ENCODE assay signal across 27 cellular contexts in the genomic region with DNA sequence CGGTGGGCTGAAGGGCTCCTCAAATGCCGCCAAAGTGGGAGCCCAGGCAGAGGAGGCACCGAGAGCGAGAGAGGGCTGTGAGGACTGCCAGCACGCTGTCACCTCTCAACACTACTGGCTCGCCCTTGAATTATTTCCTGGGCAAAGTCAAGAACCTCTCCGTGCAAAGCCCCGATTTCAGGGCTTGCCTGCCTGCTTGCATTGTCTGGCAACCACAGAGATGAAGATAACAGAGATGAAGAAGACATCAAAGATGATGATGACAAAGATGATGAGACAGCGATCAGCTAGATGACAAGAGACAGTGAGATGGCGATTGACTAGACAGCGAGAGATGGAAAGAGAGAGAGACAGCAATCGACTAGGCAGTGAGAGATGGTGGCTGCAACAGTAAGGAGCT.
"Had no signal": no experiment of that assay in that cellular context is flagged by ENCODE, and none has a peak within 500 bp of the region (broad histone marks: within the 10 kb centered on the region; RNA-seq: fewer than 3 reads in every experiment).

No MANE protein-coding gene starts in this region.

- H3K9me3 Mint-ChIP-seq: activated naive CD4-positive, alpha-beta T cell treated with anti-CD3 and anti-CD28 coated beads, Interleukin-2, amount 10 ng/mL, durations not matched to agents 7 days and 5 days; activated naive CD8-positive, alpha-beta T cell treated with anti-CD3 and anti-CD28 coated beads, Interleukin-2, amount 10 ng/mL, durations not matched to agents 7 days and 5 days had no signal

- H3K4me1 ChIP-seq: ascending aorta, gastrocnemius medialis, parathyroid adenoma, suprapubic skin, tibial artery had no signal

- H3K27ac Mint-ChIP-seq: activated CD8-positive, alpha-beta memory T cell treated with anti-CD3 and anti-CD28 coated beads, Interleukin-2, amount 10 ng/mL, durations not matched to agents 7 days and 5 days; activated CD8-positive, alpha-beta T cell treated with anti-CD3 and anti-CD28 coated beads, Interleukin-2, amount 10 ng/mL, durations not matched to agents 7 days and 5 days; activated naive CD4-positive, alpha-beta T cell treated with anti-CD3 and anti-CD28 coated beads, Interleukin-2, amount 10 ng/mL, durations not matched to agents 7 days and 5 days; activated naive CD8-positive, alpha-beta T cell treated with anti-CD3 and anti-CD28 coated beads, Interleukin-2, amount 10 ng/mL, durations not matched to agents 7 days and 5 days; brain; effector memory CD8-positive, alpha-beta T cell had no signal

- H3K4me3 Mint-ChIP-seq: activated CD8-positive, alpha-beta memory T cell treated with anti-CD3 and anti-CD28 coated beads, Interleukin-2, amount 10 ng/mL, durations not matched to agents 7 days and 5 days; activated CD8-positive, alpha-beta T cell treated with anti-CD3 and anti-CD28 coated beads, Interleukin-2, amount 10 ng/mL, durations not matched to agents 7 days and 5 days; activated naive CD4-positive, alpha-beta T cell treated with anti-CD3 and anti-CD28 coated beads, Interleukin-2, amount 10 ng/mL, durations not matched to agents 7 days and 5 days; activated naive CD8-positive, alpha-beta T cell treated with anti-CD3 and anti-CD28 coated beads, Interleukin-2, amount 10 ng/mL, durations not matched to agents 7 days and 5 days; brain; effector memory CD8-positive, alpha-beta T cell had no signal

- H3K4me1 Mint-ChIP-seq: activated CD8-positive, alpha-beta memory T cell treated with anti-CD3 and anti-CD28 coated beads, Interleukin-2, amount 10 ng/mL, durations not matched to agents 7 days and 5 days; activated naive CD8-positive, alpha-beta T cell treated with anti-CD3 and anti-CD28 coated beads, Interleukin-2, amount 10 ng/mL, durations not matched to agents 7 days and 5 days; brain had no signal

- H3K4me3 ChIP-seq: ascending aorta, gastrocnemius medialis, suprapubic skin, tibial artery had no signal

- H3K9ac ChIP-seq: parathyroid adenoma had no signal

- DNase-seq: activated CD4-positive, alpha-beta T cell treated with anti-CD3 and anti-CD28 coated beads for 48 hours; activated CD8-positive, alpha-beta memory T cell treated with anti-CD3 and anti-CD28 coated beads, Interleukin-2, amount 10 ng/mL, durations not matched to agents 7 days and 5 days; activated CD8-positive, alpha-beta T cell treated with anti-CD3 and anti-CD28 coated beads, Interleukin-2, amount 10 ng/mL, durations not matched to agents 7 days and 5 days; activated gamma-delta T cell; activated naive CD4-positive, alpha-beta T cell treated with anti-CD3 and anti-CD28 coated beads, Interleukin-2, amount 10 ng/mL, durations not matched to agents 7 days and 5 days; activated naive CD8-positive, alpha-beta T cell treated with anti-CD3 and anti-CD28 coated beads, Interleukin-2, amount 10 ng/mL, durations not matched to agents 7 days and 5 days; cortex of kidney; effector memory CD8-positive, alpha-beta T cell; erythroblast; gastrocnemius medialis; glutamatergic neuron; left ventricle myocardium superior; occipital lobe; stimulated activated CD4-positive, alpha-beta T cell treated with anti-CD3 and anti-CD28 coated beads, Interleukin-15, amount 100 ng/mL, for 24 hours; stimulated activated CD4-positive, alpha-beta T cell treated with anti-CD3 and anti-CD28 coated beads, Interleukin-2, amount 100 ng/mL, for 24 hours; stimulated activated naive CD4-positive, alpha-beta T cell; tibial artery; WERI-Rb-1 had no signal

- H3K27me3 Mint-ChIP-seq: activated CD8-positive, alpha-beta memory T cell treated with anti-CD3 and anti-CD28 coated beads, Interleukin-2, amount 10 ng/mL, durations not matched to agents 7 days and 5 days; activated naive CD4-positive, alpha-beta T cell treated with anti-CD3 and anti-CD28 coated beads, Interleukin-2, amount 10 ng/mL, durations not matched to agents 7 days and 5 days; brain; effector memory CD8-positive, alpha-beta T cell had no signal

- H3K36me3 Mint-ChIP-seq: activated CD8-positive, alpha-beta memory T cell treated with anti-CD3 and anti-CD28 coated beads, Interleukin-2, amount 10 ng/mL, durations not matched to agents 7 days and 5 days; activated naive CD4-positive, alpha-beta T cell treated with anti-CD3 and anti-CD28 coated beads, Interleukin-2, amount 10 ng/mL, durations not matched to agents 7 days and 5 days; activated naive CD8-positive, alpha-beta T cell treated with anti-CD3 and anti-CD28 coated beads, Interleukin-2, amount 10 ng/mL, durations not matched to agents 7 days and 5 days; brain had no signal

- H3K27ac ChIP-seq: ascending aorta, gastrocnemius medialis, parathyroid adenoma, suprapubic skin, tibial artery, WERI-Rb-1 had no signal

- FAIRE-seq: islet of Langerhans, TTC549 had no signal

- H3K36me3 ChIP-seq: ascending aorta, gastrocnemius medialis, suprapubic skin, tibial artery, WERI-Rb-1 had no signal

- H3K9me3 ChIP-seq: ascending aorta, gastrocnemius medialis, suprapubic skin, tibial artery had no signal

- ATAC-seq: activated CD4-positive, CD25-positive, alpha-beta regulatory T cell treated with anti-CD3 and anti-CD28 coated beads, Interleukin-2, amount 50 U/mL, for 24 hours; activated CD8-positive, alpha-beta memory T cell treated with anti-CD3 and anti-CD28 coated beads, Interleukin-2, amount 10 ng/mL, durations not matched to agents 7 days and 5 days; activated CD8-positive, alpha-beta T cell treated with anti-CD3 and anti-CD28 coated beads, Interleukin-2, amount 10 ng/mL, durations not matched to agents 7 days and 5 days; effector memory CD8-positive, alpha-beta T cell; gastrocnemius medialis; left ventricle myocardium superior; right cardiac atrium; SK-N-SH treated with all-trans-retinoic acid at 6 μM for 48 hours had no signal
